1 cellular context compared by ENCODE assay signal in genomic region chr14:23694085-23694975, GRCh38.
TF ChIP-seq lines count a peak whose summit lies in the region.

No MANE protein-coding gene starts in this region.

TF ChIP-seq in HepG2, 621 proteins besides CTCF, POLR2A, EP300 and RAD21 (continued from another document and continues in another):
- TF ChIP-seq ZNF609 (CRISPR knock-in tag; IDR thresholded peaks at IDR 0.05; ENCODE audit: borderline replicate concordance) (no peak), THRA (CRISPR knock-in tag; IDR thresholded peaks at IDR 0.05; ENCODE audit: borderline replicate concordance) (no peak), SMC3 (IDR thresholded peaks at IDR 0.05; ENCODE audit: low read length) (peak; percentile 21; the same call in 1 of the 2 replicates), ZNF512B (CRISPR knock-in tag; IDR thresholded peaks at IDR 0.05; ENCODE audit: borderline replicate concordance) (no peak), ZNF644 (CRISPR knock-in tag; IDR thresholded peaks at IDR 0.05; ENCODE audit: low read depth) (peak; percentile 92; the same call in 1 of the 2 replicates), MED13 (CRISPR knock-in tag; IDR thresholded peaks at IDR 0.05) (no peak), NBN (conservative IDR thresholded peaks at IDR 0.05) (no peak), FOXO1 (CRISPR knock-in tag; IDR thresholded peaks at IDR 0.05) (peak; percentile 31; the same call in 1 of the 2 replicates), ZNF253 (CRISPR knock-in tag; IDR thresholded peaks at IDR 0.05; ENCODE audit: borderline replicate concordance) (no peak), SNAPC4 (CRISPR knock-in tag; IDR thresholded peaks at IDR 0.05) (no peak), ZEB1 (IDR thresholded peaks at IDR 0.05; ENCODE audit: insufficient replicate concordance, low read depth) (no peak), ISX (CRISPR knock-in tag; conservative IDR thresholded peaks at IDR 0.05) (no peak), EHMT2 (IDR thresholded peaks at IDR 0.05; ENCODE audit: borderline replicate concordance, low read depth, low read length) (no peak), MYC (CRISPR knock-in tag; IDR thresholded peaks at IDR 0.05; ENCODE audit: borderline replicate concordance) (0 out of 2 replicates have a peak, but pooled peaks have one; percentile 22), MED1 (CRISPR knock-in tag; IDR thresholded peaks at IDR 0.05) (peak; percentile 81), BATF2 (CRISPR knock-in tag; IDR thresholded peaks at IDR 0.05) (no peak), NR2F6 (IDR thresholded peaks at IDR 0.05) (no peak), NR2F6 (CRISPR knock-in tag; IDR thresholded peaks at IDR 0.05) (peak; percentile 44; the same call in 1 of the 2 replicates), KLF13 (CRISPR knock-in tag; IDR thresholded peaks at IDR 0.05) (no peak), ZFP90 (CRISPR knock-in tag; IDR thresholded peaks at IDR 0.05; ENCODE audit: borderline replicate concordance) (0 out of 2 replicates have a peak, but pooled peaks have one; percentile 30), KDM3A (CRISPR knock-in tag; IDR thresholded peaks at IDR 0.05; ENCODE audit: low read depth) (peak; percentile 32; the same call in 1 of the 2 replicates), NR1H2 (CRISPR knock-in tag; IDR thresholded peaks at IDR 0.05; ENCODE audit: borderline replicate concordance, low read depth) (no peak), ZNF660 (CRISPR knock-in tag; IDR thresholded peaks at IDR 0.05; ENCODE audit: borderline replicate concordance, low read depth) (no peak), HOXA5 (CRISPR knock-in tag; IDR thresholded peaks at IDR 0.05) (peak; percentile 98), NCOA2 (CRISPR knock-in tag; IDR thresholded peaks at IDR 0.05) (peak; percentile 50), ZNF383 (CRISPR knock-in tag; IDR thresholded peaks at IDR 0.05; ENCODE audit: borderline replicate concordance) (no peak), PHF5A (CRISPR knock-in tag; IDR thresholded peaks at IDR 0.05; ENCODE audit: low read depth, unreplicated experiment) (no peak), PITX1 (CRISPR knock-in tag; IDR thresholded peaks at IDR 0.05) (no peak; the same call in 1 of the 2 replicates), FOXK2 (IDR thresholded peaks at IDR 0.05) (no peak), ASH2L (IDR thresholded peaks at IDR 0.05; ENCODE audit: insufficient read length, low read depth, low read length) (no peak), ZBTB14 (CRISPR knock-in tag; IDR thresholded peaks at IDR 0.05) (no peak), HNRNPH1 (optimal IDR thresholded peaks at IDR 0.05; ENCODE audit: low read depth, low read length) (no peak), ZNF24 (IDR thresholded peaks at IDR 0.05) (no peak), JUN (CRISPR knock-in tag; IDR thresholded peaks at IDR 0.05) (no peak), HNF4G (IDR thresholded peaks at IDR 0.05; ENCODE audit: borderline replicate concordance, low read depth, low read length) (no peak; the same call in 1 of the 2 replicates), HNF4G (CRISPR knock-in tag; IDR thresholded peaks at IDR 0.05; ENCODE audit: borderline replicate concordance, low read depth) (0 out of 2 replicates have a peak, but pooled peaks have one; percentile 12), THAP7 (CRISPR knock-in tag; IDR thresholded peaks at IDR 0.05) (0 out of 2 replicates have a peak, but pooled peaks have one; percentile 7), ZSCAN22 (CRISPR knock-in tag; IDR thresholded peaks at IDR 0.05) (no peak), FIP1L1 (IDR thresholded peaks at IDR 0.05; ENCODE audit: borderline replicate concordance, insufficient read depth, low read depth, low read length) (no peak; the same call in 1 of the 2 replicates), XRCC5 (optimal IDR thresholded peaks at IDR 0.05; ENCODE audit: low read length) (no peak), ZNF12 (CRISPR knock-in tag; IDR thresholded peaks at IDR 0.05) (peak; percentile 62), MTERF4 (CRISPR knock-in tag; IDR thresholded peaks at IDR 0.05) (no peak), ZNF572 (CRISPR knock-in tag; IDR thresholded peaks at IDR 0.05) (no peak), TBX2 (CRISPR knock-in tag; IDR thresholded peaks at IDR 0.05; ENCODE audit: borderline replicate concordance) (peak; percentile 42; the same call in 1 of the 2 replicates), MAFK (conservative IDR thresholded peaks at IDR 0.05 in 1 of 2, IDR thresholded peaks at IDR 0.05 in 1 of 2; ENCODE audit: low read length in 2 of 2) (no peak), HNF4A (CRISPR knock-in tag; IDR thresholded peaks at IDR 0.05) (peak; percentile 78), ZNF589 (CRISPR knock-in tag; conservative IDR thresholded peaks at IDR 0.05) (no peak), RFX3 (CRISPR knock-in tag; IDR thresholded peaks at IDR 0.05) (no peak), ZNF224 (CRISPR knock-in tag; IDR thresholded peaks at IDR 0.05) (no peak), HIVEP1 (CRISPR knock-in tag; IDR thresholded peaks at IDR 0.05) (peak; percentile 48; the same call in 1 of the 2 replicates)
